1 cellular context compared by ENCODE assay signal in the genomic region with DNA sequence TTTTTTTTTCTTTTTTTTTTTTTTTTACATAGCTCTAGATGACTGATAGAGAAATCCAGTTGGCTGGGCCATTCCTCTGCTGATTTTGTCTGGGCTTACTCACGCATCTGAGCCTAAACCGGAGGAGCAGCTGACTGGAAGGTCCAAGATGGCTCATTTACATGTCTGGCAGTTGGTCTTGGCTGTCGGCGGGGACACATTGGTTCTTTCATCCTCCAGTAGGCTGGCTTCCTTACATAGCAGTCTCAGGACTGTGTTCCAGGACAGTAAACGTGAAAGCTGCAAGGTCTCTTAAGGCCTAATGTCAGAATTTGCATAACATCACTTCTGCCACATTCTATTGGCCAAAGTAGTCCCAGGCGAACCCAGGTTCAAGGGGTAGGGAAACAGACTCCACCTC.
TF ChIP-seq lines count a peak whose summit lies in the region.

No MANE protein-coding gene starts in this region.

TF ChIP-seq in H1, 55 proteins besides CTCF, POLR2A, EP300 and RAD21 (continued from another document):
- TF ChIP-seq, protein P1, sequence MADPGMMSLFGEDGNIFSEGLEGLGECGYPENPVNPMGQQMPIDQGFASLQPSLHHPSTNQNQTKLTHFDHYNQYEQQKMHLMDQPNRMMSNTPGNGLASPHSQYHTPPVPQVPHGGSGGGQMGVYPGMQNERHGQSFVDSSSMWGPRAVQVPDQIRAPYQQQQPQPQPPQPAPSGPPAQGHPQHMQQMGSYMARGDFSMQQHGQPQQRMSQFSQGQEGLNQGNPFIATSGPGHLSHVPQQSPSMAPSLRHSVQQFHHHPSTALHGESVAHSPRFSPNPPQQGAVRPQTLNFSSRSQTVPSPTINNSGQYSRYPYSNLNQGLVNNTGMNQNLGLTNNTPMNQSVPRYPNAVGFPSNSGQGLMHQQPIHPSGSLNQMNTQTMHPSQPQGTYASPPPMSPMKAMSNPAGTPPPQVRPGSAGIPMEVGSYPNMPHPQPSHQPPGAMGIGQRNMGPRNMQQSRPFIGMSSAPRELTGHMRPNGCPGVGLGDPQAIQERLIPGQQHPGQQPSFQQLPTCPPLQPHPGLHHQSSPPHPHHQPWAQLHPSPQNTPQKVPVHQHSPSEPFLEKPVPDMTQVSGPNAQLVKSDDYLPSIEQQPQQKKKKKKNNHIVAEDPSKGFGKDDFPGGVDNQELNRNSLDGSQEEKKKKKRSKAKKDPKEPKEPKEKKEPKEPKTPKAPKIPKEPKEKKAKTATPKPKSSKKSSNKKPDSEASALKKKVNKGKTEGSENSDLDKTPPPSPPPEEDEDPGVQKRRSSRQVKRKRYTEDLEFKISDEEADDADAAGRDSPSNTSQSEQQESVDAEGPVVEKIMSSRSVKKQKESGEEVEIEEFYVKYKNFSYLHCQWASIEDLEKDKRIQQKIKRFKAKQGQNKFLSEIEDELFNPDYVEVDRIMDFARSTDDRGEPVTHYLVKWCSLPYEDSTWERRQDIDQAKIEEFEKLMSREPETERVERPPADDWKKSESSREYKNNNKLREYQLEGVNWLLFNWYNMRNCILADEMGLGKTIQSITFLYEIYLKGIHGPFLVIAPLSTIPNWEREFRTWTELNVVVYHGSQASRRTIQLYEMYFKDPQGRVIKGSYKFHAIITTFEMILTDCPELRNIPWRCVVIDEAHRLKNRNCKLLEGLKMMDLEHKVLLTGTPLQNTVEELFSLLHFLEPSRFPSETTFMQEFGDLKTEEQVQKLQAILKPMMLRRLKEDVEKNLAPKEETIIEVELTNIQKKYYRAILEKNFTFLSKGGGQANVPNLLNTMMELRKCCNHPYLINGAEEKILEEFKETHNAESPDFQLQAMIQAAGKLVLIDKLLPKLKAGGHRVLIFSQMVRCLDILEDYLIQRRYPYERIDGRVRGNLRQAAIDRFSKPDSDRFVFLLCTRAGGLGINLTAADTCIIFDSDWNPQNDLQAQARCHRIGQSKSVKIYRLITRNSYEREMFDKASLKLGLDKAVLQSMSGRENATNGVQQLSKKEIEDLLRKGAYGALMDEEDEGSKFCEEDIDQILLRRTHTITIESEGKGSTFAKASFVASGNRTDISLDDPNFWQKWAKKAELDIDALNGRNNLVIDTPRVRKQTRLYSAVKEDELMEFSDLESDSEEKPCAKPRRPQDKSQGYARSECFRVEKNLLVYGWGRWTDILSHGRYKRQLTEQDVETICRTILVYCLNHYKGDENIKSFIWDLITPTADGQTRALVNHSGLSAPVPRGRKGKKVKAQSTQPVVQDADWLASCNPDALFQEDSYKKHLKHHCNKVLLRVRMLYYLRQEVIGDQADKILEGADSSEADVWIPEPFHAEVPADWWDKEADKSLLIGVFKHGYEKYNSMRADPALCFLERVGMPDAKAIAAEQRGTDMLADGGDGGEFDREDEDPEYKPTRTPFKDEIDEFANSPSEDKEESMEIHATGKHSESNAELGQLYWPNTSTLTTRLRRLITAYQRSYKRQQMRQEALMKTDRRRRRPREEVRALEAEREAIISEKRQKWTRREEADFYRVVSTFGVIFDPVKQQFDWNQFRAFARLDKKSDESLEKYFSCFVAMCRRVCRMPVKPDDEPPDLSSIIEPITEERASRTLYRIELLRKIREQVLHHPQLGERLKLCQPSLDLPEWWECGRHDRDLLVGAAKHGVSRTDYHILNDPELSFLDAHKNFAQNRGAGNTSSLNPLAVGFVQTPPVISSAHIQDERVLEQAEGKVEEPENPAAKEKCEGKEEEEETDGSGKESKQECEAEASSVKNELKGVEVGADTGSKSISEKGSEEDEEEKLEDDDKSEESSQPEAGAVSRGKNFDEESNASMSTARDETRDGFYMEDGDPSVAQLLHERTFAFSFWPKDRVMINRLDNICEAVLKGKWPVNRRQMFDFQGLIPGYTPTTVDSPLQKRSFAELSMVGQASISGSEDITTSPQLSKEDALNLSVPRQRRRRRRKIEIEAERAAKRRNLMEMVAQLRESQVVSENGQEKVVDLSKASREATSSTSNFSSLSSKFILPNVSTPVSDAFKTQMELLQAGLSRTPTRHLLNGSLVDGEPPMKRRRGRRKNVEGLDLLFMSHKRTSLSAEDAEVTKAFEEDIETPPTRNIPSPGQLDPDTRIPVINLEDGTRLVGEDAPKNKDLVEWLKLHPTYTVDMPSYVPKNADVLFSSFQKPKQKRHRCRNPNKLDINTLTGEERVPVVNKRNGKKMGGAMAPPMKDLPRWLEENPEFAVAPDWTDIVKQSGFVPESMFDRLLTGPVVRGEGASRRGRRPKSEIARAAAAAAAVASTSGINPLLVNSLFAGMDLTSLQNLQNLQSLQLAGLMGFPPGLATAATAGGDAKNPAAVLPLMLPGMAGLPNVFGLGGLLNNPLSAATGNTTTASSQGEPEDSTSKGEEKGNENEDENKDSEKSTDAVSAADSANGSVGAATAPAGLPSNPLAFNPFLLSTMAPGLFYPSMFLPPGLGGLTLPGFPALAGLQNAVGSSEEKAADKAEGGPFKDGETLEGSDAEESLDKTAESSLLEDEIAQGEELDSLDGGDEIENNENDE (IDR thresholded peaks at IDR 0.05; ENCODE audit: insufficient replicate concordance, low read length), result no peak
- TF ChIP-seq SP1 (IDR thresholded peaks at IDR 0.05; ENCODE audit: low read depth, low read length) (no peak), CEBPB (IDR thresholded peaks at IDR 0.05; ENCODE audit: low read depth, low read length) (no peak), TCF12 (IDR thresholded peaks at IDR 0.05; ENCODE audit: low read depth, low read length) (no peak), TAF1 (IDR thresholded peaks at IDR 0.05; ENCODE audit: low read depth, low read length) (no peak), SAP30 (IDR thresholded peaks at IDR 0.05; ENCODE audit: insufficient read depth, insufficient replicate concordance, low read length) (no peak), NRF1 (IDR thresholded peaks at IDR 0.05; ENCODE audit: low read depth, low read length) (no peak), RNF2 (IDR thresholded peaks at IDR 0.05; ENCODE audit: borderline replicate concordance, low read depth, low read length, missing control alignments, poor library complexity, severe bottlenecking) (no peak), SIX5 (IDR thresholded peaks at IDR 0.05; ENCODE audit: low read depth, low read length) (no peak), POU5F1 (IDR thresholded peaks at IDR 0.05; ENCODE audit: low read depth, low read length) (no peak), KDM1A (IDR thresholded peaks at IDR 0.05; ENCODE audit: borderline replicate concordance, low read length) (no peak), ASH2L (IDR thresholded peaks at IDR 0.05; ENCODE audit: low read length) (no peak)
